Comparison of ENCODE assay signal across 20 cellular contexts in the genomic region with DNA sequence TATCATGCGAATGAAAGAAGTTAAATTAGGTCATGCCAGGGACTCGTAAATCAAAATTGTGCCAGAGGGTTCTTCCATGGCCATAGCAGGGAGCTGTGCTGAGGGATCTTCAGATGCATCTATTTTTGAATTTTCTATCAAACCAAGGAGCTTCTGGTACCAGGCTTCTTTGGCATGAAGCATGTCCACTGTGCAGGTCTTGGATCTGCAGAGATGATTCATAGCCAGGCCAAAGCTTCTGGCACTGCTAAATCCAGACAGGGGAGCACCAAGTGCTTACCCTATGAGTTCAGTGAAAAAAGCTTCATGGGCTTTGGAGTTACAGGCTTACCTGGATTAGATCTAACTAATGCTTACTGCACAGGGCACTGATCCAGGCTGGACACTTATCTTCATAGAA.
DNase-seq lines count a peak whose midpoint lies in the region; ATAC-seq and TF ChIP-seq lines count a peak whose summit lies in the region.
"Had no signal": no experiment of that assay in that cellular context is flagged by ENCODE, and none has a peak within 500 bp of the region (broad histone marks: within the 10 kb centered on the region; RNA-seq: fewer than 3 reads in every experiment).

No MANE protein-coding gene starts in this region.

- H3K18ac ChIP-seq in mesendoderm (ENCODE audit: low read length), result peak overlapping the region; percentile 78

- H3K27me3 ChIP-seq in WERI-Rb-1 (ENCODE audit: insufficient read depth, low read depth, severe bottlenecking), result no peaks in the 10 kb centered on the region
- H3K27me3 ChIP-seq in mesendoderm (ENCODE audit: insufficient read depth, low read length, poor library complexity), result no peaks in the 10 kb centered on the region
- H3K27me3 ChIP-seq: BLaER1 had no signal

- H2BK5ac ChIP-seq in mesendoderm (ENCODE audit: low read length), result no peak overlapping the region

- H3K79me1 ChIP-seq in mesendoderm (ENCODE audit: low read length), result no peaks in the 10 kb centered on the region

- no peak overlapping the region for H3K27ac ChIP-seq in WERI-Rb-1
- no peak overlapping the region for H3K27ac ChIP-seq in mesendoderm (ENCODE audit: low read depth, low read length)
- H3K27ac ChIP-seq: BLaER1, C4-2B had no signal

- no peak overlapping the region for H3K4me3 ChIP-seq in WERI-Rb-1 (ENCODE audit: low read depth, low read length)
- H3K4me3 ChIP-seq in mesendoderm (ENCODE audit: low read length), result no peak overlapping the region
- H3K4me3 ChIP-seq: BLaER1, GM12878, GM23338 had no signal

- no peaks in the 10 kb centered on the region for H3K9me3 ChIP-seq in WERI-Rb-1 (ENCODE audit: severe bottlenecking)
- H3K9me3 ChIP-seq: BLaER1, Caco-2 had no signal

- peak; percentile 4 for DNase-seq in M059J (ENCODE audit: low read depth)
- peak; percentile 16 for DNase-seq in NCI-H82 treated with DMSO at 0.1 percent for 48 hours (lab: John Stamatoyannopoulos, UW; ENCODE audit: unreplicated experiment)
- DNase-seq in WERI-Rb-1, result peak; percentile 36
- DNase-seq in mesendoderm, result no peak
- DNase-seq in ecto neural progenitor cell (ENCODE audit: low spot score), result no peak
- no peak for DNase-seq in activated CD4-positive, CD25-positive, alpha-beta regulatory T cell (lab: John Stamatoyannopoulos, UW)
- DNase-seq: Caco-2; CD4-positive, CD25-positive, alpha-beta regulatory T cell; CD8-positive, alpha-beta T cell; DMS153; DND-41; GDM1; H9 had no signal

- H4K8ac ChIP-seq in mesendoderm (ENCODE audit: low read depth, low read length), result no peak overlapping the region

- H3K4me2 ChIP-seq in mesendoderm (ENCODE audit: low read length), result no peak overlapping the region
- H3K4me2 ChIP-seq: BLaER1, GM23338 had no signal

- H3K79me2 ChIP-seq in mesendoderm (ENCODE audit: control insufficient read depth, insufficient read depth, low read length), result no peaks in the 10 kb centered on the region

- H3K9ac ChIP-seq in mesendoderm (ENCODE audit: low read length), result no peak overlapping the region
- H3K9ac ChIP-seq: BLaER1 had no signal

- no CpG with 5 or more reads among the region's 2 CpGs for WGBS in mesendoderm (ENCODE audit: extremely low coverage, insufficient coverage, low lambda C conversion rate)

- H2BK15ac ChIP-seq in mesendoderm (replicated peaks; ENCODE audit: low read depth), result no peak overlapping the region

- H4K5ac ChIP-seq in mesendoderm (ENCODE audit: low read length), result no peak overlapping the region

- H2BK120ac ChIP-seq in mesendoderm (ENCODE audit: low read depth, low read length), result no peak overlapping the region

- TF ChIP-seq CTCF in WERI-Rb-1 (IDR thresholded peaks at IDR 0.05; ENCODE audit: low read depth, low read length), result no peak

- H3K4ac ChIP-seq in mesendoderm (ENCODE audit: low read depth, low read length), result no peak overlapping the region

- no peak overlapping the region for H3K56ac ChIP-seq in mesendoderm (ENCODE audit: low read length)

- H3K23ac ChIP-seq in mesendoderm (ENCODE audit: low read length), result no peak overlapping the region

- H3K36me3 ChIP-seq in WERI-Rb-1, result no peaks in the 10 kb centered on the region
- H3K36me3 ChIP-seq in mesendoderm (ENCODE audit: control insufficient read depth, insufficient read depth, low read length), result no peaks in the 10 kb centered on the region
- H3K36me3 ChIP-seq: BLaER1 had no signal

- H3K4me1 ChIP-seq in mesendoderm (ENCODE audit: control insufficient read depth, low read depth, low read length), result peaks cover 2% of the 10 kb centered on the region
- H3K4me1 ChIP-seq: Caco-2 had no signal

- H2AK5ac ChIP-seq in mesendoderm (ENCODE audit: low read length), result no peak overlapping the region

- ATAC-seq in HG03378 (IDR thresholded peaks at IDR 0.05; ENCODE audit: unreplicated experiment) (no peak), GM18858 (IDR thresholded peaks at IDR 0.05; ENCODE audit: unreplicated experiment) (no peak)
- ATAC-seq: CD8-positive, alpha-beta T cell; GM12878; GM23338; HCT116 had no signal

Comparison
In these comparisons a context has a peak if more than half of its experiments do, and no peak if none do; other contexts are left out.
1. DNase-seq: peak in M059J (single experiment), NCI-H82 treated with DMSO at 0.1 percent for 48 hours (single experiment) and WERI-Rb-1 (single experiment); none in mesendoderm (single experiment), ecto neural progenitor cell (single experiment) and activated CD4-positive, CD25-positive, alpha-beta regulatory T cell (0 of 4).